In genomic region chr9:94631599-94631998, GRCh38 we compare ENCODE assay signal across 33 cellular contexts. TPM values are rescaled to one million over a fixed set of nuclear protein-coding genes. Genes with fewer than 3 reads are reported as not detected.
DNase-seq lines count a peak whose midpoint lies in the region; ATAC-seq, FAIRE-seq and TF ChIP-seq lines count a peak whose summit lies in the region.
"Had no signal": no experiment of that assay in that cellular context is flagged by ENCODE, and none has a peak within 500 bp of the region (broad histone marks: within the 10 kb centered on the region; RNA-seq: fewer than 3 reads in every experiment).

No MANE protein-coding gene starts in this region.

- no peak for TF ChIP-seq CTCF in GM23338 (conservative IDR thresholded peaks at IDR 0.05; ENCODE audit: low read depth in 2 of 2)
- TF ChIP-seq CTCF in HepG2 (CRISPR knock-in tag; IDR thresholded peaks at IDR 0.05), result no peak
- no peak for TF ChIP-seq CTCF in progenitor cell of endocrine pancreas (IDR thresholded peaks at IDR 0.05; ENCODE audit: unreplicated experiment)
- TF ChIP-seq CTCF in D721Med (IDR thresholded peaks at IDR 0.05; ENCODE audit: insufficient read depth, missing control alignments), result no peak

- H3K27ac ChIP-seq in GM23338 (ENCODE audit: low read depth) (no peak overlapping the region), duodenal mucosa (ENCODE audit: low read depth, low read length) (no peak overlapping the region), HepG2 (ENCODE audit: extremely low read length, insufficient read depth, low read length) (no peak overlapping the region)
- H3K27ac ChIP-seq: A549, colonic mucosa, esophagus muscularis mucosa, gastrocnemius medialis, neural progenitor cell, RWPE1 had no signal

- H3K9me2 ChIP-seq in GM23338 (ENCODE audit: insufficient read depth), result no peaks in the 10 kb centered on the region

- no peaks in the 10 kb centered on the region for H3K36me3 Mint-ChIP-seq in GM23338 (ENCODE audit: low read depth)
- H3K36me3 Mint-ChIP-seq in progenitor cell of endocrine pancreas (ENCODE audit: insufficient read depth), result no peaks in the 10 kb centered on the region
- H3K36me3 Mint-ChIP-seq: activated naive CD4-positive, alpha-beta T cell treated with anti-CD3 and anti-CD28 coated beads, Interleukin-2, amount 50 U/mL, for 24 hours; neural progenitor cell had no signal

- H3K4me3 ChIP-seq in GM23338 (no peak overlapping the region), duodenal mucosa (ENCODE audit: low read depth in 1 of 2, low read length in 2 of 2) (peak overlapping the region in 1 of 2 donors; percentile 45), HepG2 (replicated peaks in 1 of 3; ENCODE audit: insufficient read depth in 1 of 3, low read depth in 2 of 3, low read length in 3 of 3) (peak overlapping the region; percentile 11 to 48 (median 33); a peak in 4 of 6 replicates)
- H3K4me3 ChIP-seq: A549, colonic mucosa, esophagus muscularis mucosa, gastrocnemius medialis, neural progenitor cell had no signal

- no peak overlapping the region for H3K27ac Mint-ChIP-seq in GM23338
- peak overlapping the region; percentile 75 for H3K27ac Mint-ChIP-seq in progenitor cell of endocrine pancreas
- H3K27ac Mint-ChIP-seq: activated CD4-positive, alpha-beta memory T cell treated with anti-CD3 and anti-CD28 coated beads, Interleukin-2, amount 10 ng/mL, durations not matched to agents 7 days and 5 days; activated naive CD4-positive, alpha-beta T cell treated with anti-CD3 and anti-CD28 coated beads, Interleukin-2, amount 50 U/mL, for 24 hours; activated T-helper 2 cell treated with anti-CD3 and anti-CD28 coated beads, Interferon-gamma antibody, Interleukin-2, Interleukin-4, amounts not matched to agents 10 μg/mL and 5 μg/mL and 100 μg/mL, durations not matched to agents 14 hours and 24 hours and 36 hours; effector memory CD8-positive, alpha-beta T cell; neural progenitor cell had no signal

- BruUV-seq in HepG2 (replicated peaks; lab: Mats Ljungman, UMichigan), result no TSS peak

- peaks cover 32% of the 10 kb centered on the region for H3K4me1 Mint-ChIP-seq in GM23338
- H3K4me1 Mint-ChIP-seq in progenitor cell of endocrine pancreas (ENCODE audit: low read depth), result peaks cover 14% of the 10 kb centered on the region
- H3K4me1 Mint-ChIP-seq: activated CD4-positive, alpha-beta memory T cell treated with anti-CD3 and anti-CD28 coated beads, Interleukin-2, amount 10 ng/mL, durations not matched to agents 7 days and 5 days; activated naive CD4-positive, alpha-beta T cell treated with anti-CD3 and anti-CD28 coated beads, Interleukin-2, amount 50 U/mL, for 24 hours had no signal

- in situ Hi-C loops in HepG2 (cut with HindIII; ENCODE audit: extremely low pct_ligation_motif_present, low pct_unique_long_range_greater_than_20kb), result no loop called here

- TF ChIP-seq POLR2A in HepG2 (IDR thresholded peaks at IDR 0.05; ENCODE audit: insufficient read depth in 1 of 2, low read depth in 2 of 2, low read length in 2 of 2), result no peak

- POLR2A ChIA-PET in HepG2 (lab: Yijun Ruan, JAX), result interaction anchor here (1.0 kb wide), 1 partner anchor 77 kb away, joined by 3 read pairs; the partner anchor contains the start of gene PCAT7

- TF ChIP-seq EP300 in HepG2 (IDR thresholded peaks at IDR 0.05; ENCODE audit: low read depth in 2 of 2, low read length in 2 of 2) (no peak), HepG2 (CRISPR knock-in tag; IDR thresholded peaks at IDR 0.05; ENCODE audit: borderline replicate concordance) (no peak)

- H2AFZ ChIP-seq in GM23338, result no peak overlapping the region; the same call in 1 of the 2 replicates
- peak overlapping the region; percentile 61 for H2AFZ ChIP-seq in HepG2 (ENCODE audit: low read length)
- H2AFZ ChIP-seq: neural progenitor cell had no signal

- H3K9me3 ChIP-seq in duodenal mucosa (ENCODE audit: control insufficient read depth in 1 of 2, low read length in 2 of 2) (no peaks in the 10 kb centered on the region), HepG2 (ENCODE audit: low read length) (no peaks in the 10 kb centered on the region)
- H3K9me3 ChIP-seq: A549, colonic mucosa, esophagus muscularis mucosa, gastrocnemius medialis had no signal

- H3K27me3 ChIP-seq in GM23338 (ENCODE audit: insufficient read depth), result peaks cover 12% of the 10 kb centered on the region; the same call in 1 of the 2 replicates
- no peaks in the 10 kb centered on the region for H3K27me3 ChIP-seq in duodenal mucosa (ENCODE audit: control insufficient read depth in 1 of 2, insufficient read depth in 2 of 2, low read length in 2 of 2)
- peaks cover 2 to 18% of the 10 kb centered on the region in 2 experiments; a peak in 1 of 5 replicates for H3K27me3 ChIP-seq in HepG2 (ENCODE audit: control insufficient read depth in 1 of 2, insufficient read depth in 2 of 2, low read length in 2 of 2)
- H3K27me3 ChIP-seq: colonic mucosa, esophagus muscularis mucosa, gastrocnemius medialis had no signal

- TF ChIP-seq RAD21 in HepG2 (CRISPR knock-in tag; IDR thresholded peaks at IDR 0.05), result no peak

- H3K9me3 Mint-ChIP-seq in GM23338 (no peaks in the 10 kb centered on the region), progenitor cell of endocrine pancreas (ENCODE audit: low read depth) (no peaks in the 10 kb centered on the region)
- H3K9me3 Mint-ChIP-seq: activated CD4-positive, alpha-beta memory T cell treated with anti-CD3 and anti-CD28 coated beads, Interleukin-2, amount 10 ng/mL, durations not matched to agents 7 days and 5 days; activated naive CD4-positive, alpha-beta T cell treated with anti-CD3 and anti-CD28 coated beads, Interleukin-2, amount 50 U/mL, for 24 hours; activated T-helper 2 cell treated with anti-CD3 and anti-CD28 coated beads, Interferon-gamma antibody, Interleukin-2, Interleukin-4, amounts not matched to agents 10 μg/mL and 5 μg/mL and 100 μg/mL, durations not matched to agents 14 hours and 24 hours and 36 hours; effector memory CD8-positive, alpha-beta T cell; neural progenitor cell had no signal

- no peaks in the 10 kb centered on the region for H4K20me1 ChIP-seq in GM23338 (replicated peaks; ENCODE audit: insufficient read depth)
- H4K20me1 ChIP-seq in HepG2 (ENCODE audit: insufficient read depth, low read length), result no peaks in the 10 kb centered on the region

- intact Hi-C loops in HepG2 (cut with micrococcal nuclease; ENCODE audit: unreplicated experiment), result no loop called here

- peaks cover 24% of the 10 kb centered on the region for H3K4me1 ChIP-seq in GM23338 (ENCODE audit: insufficient read depth)
- H3K4me1 ChIP-seq in duodenal mucosa (ENCODE audit: control insufficient read depth in 1 of 2, insufficient read depth in 2 of 2, low read length in 2 of 2), result peaks cover 40 to 42% of the 10 kb centered on the region in 2 donors
- H3K4me1 ChIP-seq in HepG2 (ENCODE audit: insufficient read depth, low read length), result peaks cover 33% of the 10 kb centered on the region
- H3K4me1 ChIP-seq: gastrocnemius medialis had no signal

- H3K27me3 Mint-ChIP-seq in GM23338 (ENCODE audit: insufficient read depth, low read depth, poor library complexity), result peaks cover 9% of the 10 kb centered on the region
- H3K27me3 Mint-ChIP-seq in progenitor cell of endocrine pancreas, result peaks cover 23% of the 10 kb centered on the region
- H3K27me3 Mint-ChIP-seq: activated naive CD4-positive, alpha-beta T cell treated with anti-CD3 and anti-CD28 coated beads, Interleukin-2, amount 50 U/mL, for 24 hours; effector memory CD8-positive, alpha-beta T cell had no signal

- FAIRE-seq in HepG2 (lab: Jason Lieb, UNC), result no peak
- no peak for FAIRE-seq in D721Med (lab: Jason Lieb, UNC)
- FAIRE-seq: A549, G401.6, HTR-8/SVneo had no signal

- H3K4me2 ChIP-seq in GM23338, result 0 out of 2 replicates have a peak overlapping the region, but pooled peaks have one; percentile 49
- peak overlapping the region; percentile 84 for H3K4me2 ChIP-seq in HepG2 (ENCODE audit: low read depth, low read length)
- H3K4me2 ChIP-seq: A549 had no signal

- CTCF ChIA-PET in HepG2 (lab: Yijun Ruan, JAX; ENCODE audit: low intra/inter-chr PET ratio, low total read pairs), result no interaction called here

- H3K36me3 ChIP-seq in GM23338 (ENCODE audit: insufficient read depth), result no peaks in the 10 kb centered on the region
- H3K36me3 ChIP-seq in duodenal mucosa (ENCODE audit: control insufficient read depth in 1 of 2, insufficient read depth in 2 of 2, low read length in 2 of 2), result peaks cover 0 to 3% of the 10 kb centered on the region in 2 donors
- no peaks in the 10 kb centered on the region for H3K36me3 ChIP-seq in HepG2 (replicated peaks in 1 of 2; ENCODE audit: control insufficient read depth in 1 of 2, insufficient read depth in 2 of 2, low read length in 2 of 2)
- H3K36me3 ChIP-seq: colonic mucosa, esophagus muscularis mucosa, gastrocnemius medialis, neural progenitor cell had no signal

- no peak; the same call in 2 of the 3 replicates for ATAC-seq in GM23338
- ATAC-seq in HepG2, result peak; percentile 63
- no peak for ATAC-seq in GM19455 (IDR thresholded peaks at IDR 0.05; ENCODE audit: unreplicated experiment)
- ATAC-seq: A549; effector memory CD8-positive, alpha-beta T cell; gastrocnemius medialis; stimulated activated naive CD8-positive, alpha-beta T cell treated with anti-CD3 and anti-CD28 coated beads, Interleukin-15, Interleukin-2, amounts not matched to agents 100 U/mL and 50 U/mL, for 24 hours had no signal

- DNase-seq in GM23338 (ENCODE audit: low spot score) (no peak), HepG2 (ENCODE audit: low spot score) (no peak), progenitor cell of endocrine pancreas (ENCODE audit: low spot score, unreplicated experiment) (no peak), kidney glomerular epithelial cell (lab: John Stamatoyannopoulos, UW) (no peak), D721Med (ENCODE audit: insufficient read length, low spot score) (no peak), DMS 273 (lab: John Stamatoyannopoulos, UW; ENCODE audit: unreplicated experiment) (no peak)
- DNase-seq: activated CD4-positive, alpha-beta memory T cell treated with anti-CD3 and anti-CD28 coated beads, Interleukin-2, amount 10 ng/mL, durations not matched to agents 7 days and 5 days; activated CD4-positive, CD25-positive, alpha-beta regulatory T cell treated with anti-CD3 and anti-CD28 coated beads, Interleukin-2, amount 50 U/mL, for 72 hours; colonic mucosa; effector memory CD8-positive, alpha-beta T cell; gastrocnemius medialis; HCEC 1CT; hippocampal formation; KG1; MM.1S; NCI-H1417; NCI-H2081; NCI-H2227 treated with DMSO at 0.1 percent for 48 hours; NCI-H69; stimulated activated naive CD8-positive, alpha-beta T cell treated with anti-CD3 and anti-CD28 coated beads, Interleukin-15, Interleukin-2, amounts not matched to agents 100 U/mL and 50 U/mL, for 24 hours; T-helper 1 cell had no signal

- WGBS in HepG2 (ENCODE audit: low lambda C conversion rate), result 0% methylated on average over 6 of the region's 8 CpGs

- H3K79me2 ChIP-seq in GM23338 (replicated peaks; ENCODE audit: insufficient read depth), result no peaks in the 10 kb centered on the region
- H3K79me2 ChIP-seq in HepG2 (ENCODE audit: insufficient read depth, low read length), result no peaks in the 10 kb centered on the region

- no peaks in the 10 kb centered on the region for H3F3A ChIP-seq in GM23338 (replicated peaks; ENCODE audit: low read depth)

- H3K4me3 Mint-ChIP-seq in GM23338 (no peak overlapping the region; the same call in 2 of the 3 replicates), progenitor cell of endocrine pancreas (ENCODE audit: low read depth) (no peak overlapping the region)
- H3K4me3 Mint-ChIP-seq: activated CD4-positive, alpha-beta memory T cell treated with anti-CD3 and anti-CD28 coated beads, Interleukin-2, amount 10 ng/mL, durations not matched to agents 7 days and 5 days; activated naive CD4-positive, alpha-beta T cell treated with anti-CD3 and anti-CD28 coated beads, Interleukin-2, amount 50 U/mL, for 24 hours; effector memory CD8-positive, alpha-beta T cell; neural progenitor cell had no signal

- H3K9ac ChIP-seq in duodenal mucosa (ENCODE audit: low read depth in 1 of 2, low read length in 2 of 2) (peak overlapping the region; percentile 13 to 22), HepG2 (ENCODE audit: insufficient read depth, low read depth, low read length) (no peak overlapping the region)
- H3K9ac ChIP-seq: neural progenitor cell had no signal

RNA-seq across cellular contexts. Expression of gene FBP1, which starts 7.7 kb away (rescaled TPM):
- total RNA-seq in GM23338 (2014; rRNA removed; shearing (Covaris generic)), result 2.5 and 3.3 TPM in 2 replicates
- polyA plus RNA-seq in GM23338 (2016; fragmentation: Nextera tagmentation; extraction: Ambion mirVana) (1.7 and 3.0 TPM in 2 replicates), HepG2 (2011; rRNA removed) (0.22 and 0.53 TPM in 2 replicates)
- total RNA-seq in HepG2 (2016; rRNA removed; fragmentation: Illumina TruSeq; extraction: Trizol) (0.28 and 0.29 TPM in 2 replicates), progenitor cell of endocrine pancreas (4.6 and 6.0 TPM in 2 replicates)
- not detected in 2 replicates for total RNA-seq in HepG2 (2016; cell fraction: cytosol; rRNA removed; fragmentation: Illumina TruSeq; extraction: Trizol; ENCODE audit: low read depth)
- not detected in 2 replicates for total RNA-seq in HepG2 (2016; cell fraction: insoluble cytoplasmic fraction; rRNA removed; fragmentation: Illumina TruSeq; extraction: Trizol)
- total RNA-seq in HepG2 (2016; cell fraction: membrane; rRNA removed; fragmentation: Illumina TruSeq; extraction: Trizol), result 0.12 and 0.17 TPM in 2 replicates
- total RNA-seq in HepG2 (2016; cell fraction: nucleus; rRNA removed; fragmentation: Illumina TruSeq; extraction: Trizol), result not detected in 2 replicates
- polyA plus RNA-seq in HepG2 (2011; cell fraction: cytosol; rRNA removed), result 0.17 and 0.32 TPM in 2 replicates
- 0.14 TPM in 2 replicates for polyA plus RNA-seq in HepG2 (2011; cell fraction: nucleus; rRNA removed)
- polyA plus RNA-seq in HepG2 (2012), result 0.83 and 1.6 TPM in 2 replicates
- 0.16 and 0.26 TPM in 2 replicates for polyA plus RNA-seq in HepG2 (2016; cell fraction: cytosol; fragmentation: Illumina TruSeq; extraction: Trizol; ENCODE audit: low read depth)
- 0.24 TPM in 1 of 2 replicates, not detected in the other for polyA plus RNA-seq in HepG2 (2016; cell fraction: insoluble cytoplasmic fraction; fragmentation: Illumina TruSeq; extraction: Trizol; ENCODE audit: low read depth)
- 0.18 and 0.47 TPM in 2 replicates for polyA plus RNA-seq in HepG2 (2016; cell fraction: membrane; fragmentation: Illumina TruSeq; extraction: Trizol; ENCODE audit: low read depth)
- not detected in 2 replicates for polyA plus RNA-seq in HepG2 (2016; cell fraction: nucleus; fragmentation: Illumina TruSeq; extraction: Trizol; ENCODE audit: insufficient read depth, low read depth)
- polyA minus RNA-seq in HepG2 (2011; rRNA and poly(A)+ RNA removed; ENCODE audit: low replicate concordance), result 0.23 TPM in 1 of 2 replicates, not detected in the other
- not detected in 2 replicates for polyA minus RNA-seq in HepG2 (2011; cell fraction: cytosol; rRNA and poly(A)+ RNA removed)
- polyA minus RNA-seq in HepG2 (2011; cell fraction: nucleus; rRNA and poly(A)+ RNA removed), result not detected in 2 replicates
- total RNA-seq: lung microvascular endothelial cell had no signal
- polyA plus RNA-seq: A549 had no signal

RNA-seq across cellular contexts. Expression of gene FBP2, which starts 38.0 kb away (rescaled TPM):
- total RNA-seq in GM23338 (2014; rRNA removed; shearing (Covaris generic)), result not detected in 2 replicates
- polyA plus RNA-seq in GM23338 (2016; fragmentation: Nextera tagmentation; extraction: Ambion mirVana) (0.17 TPM in 1 of 2 replicates, not detected in the other), HepG2 (2011; rRNA removed) (not detected in 2 replicates)
- total RNA-seq in HepG2 (2016; rRNA removed; fragmentation: Illumina TruSeq; extraction: Trizol) (not detected in 2 replicates), progenitor cell of endocrine pancreas (not detected in 2 replicates)
- not detected in 2 replicates for total RNA-seq in HepG2 (2016; cell fraction: cytosol; rRNA removed; fragmentation: Illumina TruSeq; extraction: Trizol; ENCODE audit: low read depth)
- not detected in 2 replicates for total RNA-seq in HepG2 (2016; cell fraction: insoluble cytoplasmic fraction; rRNA removed; fragmentation: Illumina TruSeq; extraction: Trizol)
- total RNA-seq in HepG2 (2016; cell fraction: membrane; rRNA removed; fragmentation: Illumina TruSeq; extraction: Trizol), result not detected in 2 replicates
- total RNA-seq in HepG2 (2016; cell fraction: nucleus; rRNA removed; fragmentation: Illumina TruSeq; extraction: Trizol), result not detected in 2 replicates
- polyA plus RNA-seq in HepG2 (2011; cell fraction: cytosol; rRNA removed), result not detected in 2 replicates
- not detected in 2 replicates for polyA plus RNA-seq in HepG2 (2011; cell fraction: nucleus; rRNA removed)
- polyA plus RNA-seq in HepG2 (2012), result 0.11 TPM in 1 of 2 replicates, not detected in the other
- polyA plus RNA-seq in HepG2 (2016; cell fraction: cytosol; fragmentation: Illumina TruSeq; extraction: Trizol; ENCODE audit: low read depth), result not detected in 2 replicates
- polyA plus RNA-seq in HepG2 (2016; cell fraction: insoluble cytoplasmic fraction; fragmentation: Illumina TruSeq; extraction: Trizol; ENCODE audit: low read depth), result not detected in 2 replicates
- polyA plus RNA-seq in HepG2 (2016; cell fraction: membrane; fragmentation: Illumina TruSeq; extraction: Trizol; ENCODE audit: low read depth), result not detected in 2 replicates
- polyA plus RNA-seq in HepG2 (2016; cell fraction: nucleus; fragmentation: Illumina TruSeq; extraction: Trizol; ENCODE audit: insufficient read depth, low read depth), result not detected in 2 replicates
- polyA minus RNA-seq in HepG2 (2011; rRNA and poly(A)+ RNA removed; ENCODE audit: low replicate concordance), result not detected in 2 replicates
- polyA minus RNA-seq in HepG2 (2011; cell fraction: cytosol; rRNA and poly(A)+ RNA removed), result not detected in 2 replicates
- polyA minus RNA-seq in HepG2 (2011; cell fraction: nucleus; rRNA and poly(A)+ RNA removed), result not detected in 2 replicates
- total RNA-seq: activated CD4-positive, alpha-beta memory T cell treated with anti-CD3 and anti-CD28 coated beads, Interleukin-2, amount 10 ng/mL, durations not matched to agents 7 days and 5 days; activated T-helper 2 cell treated with anti-CD3 and anti-CD28 coated beads, Interferon-gamma antibody, Interleukin-2, Interleukin-4, amounts not matched to agents 10 μg/mL and 5 μg/mL and 100 μg/mL, durations not matched to agents 14 hours and 24 hours and 36 hours; colonic mucosa; esophagus muscularis mucosa; lung microvascular endothelial cell; pulmonary artery endothelial cell had no signal
- polyA plus RNA-seq: A549 had no signal
